ENCODE assay signal across 14 cellular contexts in the genomic region with DNA sequence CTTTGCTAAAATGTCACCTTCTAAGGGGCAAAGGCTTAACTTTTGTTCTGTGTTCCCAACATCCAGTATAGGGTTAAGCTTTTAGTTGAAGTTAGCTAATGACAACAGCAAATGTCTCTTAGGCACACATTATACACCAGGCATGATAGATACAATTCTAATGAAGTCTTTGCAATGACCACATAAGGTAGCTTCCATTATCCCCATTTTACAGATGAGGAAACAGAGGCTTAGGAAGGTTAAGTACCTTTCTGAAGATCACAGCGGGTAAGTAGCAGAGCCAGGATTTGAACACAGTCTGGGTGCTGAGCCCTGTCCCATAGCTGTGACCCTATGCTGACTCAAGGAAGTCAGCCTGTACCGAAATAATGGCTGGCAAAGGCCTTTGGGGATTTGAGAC. TPM values are rescaled to one million over a fixed set of nuclear protein-coding genes. Genes with fewer than 3 reads are reported as not detected.
DNase-seq lines count a peak whose midpoint lies in the region; ATAC-seq, FAIRE-seq and TF ChIP-seq lines count a peak whose summit lies in the region.
"Had no signal": no experiment of that assay in that cellular context is flagged by ENCODE, and none has a peak within 500 bp of the region (broad histone marks: within the 10 kb centered on the region; RNA-seq: fewer than 3 reads in every experiment).

No MANE protein-coding gene starts in this region.

- H3K4me3 ChIP-seq in OCI-LY7 (ENCODE audit: low read depth, low read length, poor library complexity, severe bottlenecking), result peak overlapping the region; percentile 92
- no peak overlapping the region for H3K4me3 ChIP-seq in small intestine (ENCODE audit: low read depth in 1 of 2, low read length in 2 of 2)
- H3K4me3 ChIP-seq: lung had no signal

- DNase-seq in activated CD4-positive, alpha-beta T cell treated with anti-CD3 and anti-CD28 coated beads, Interleukin-2, amount 10 ng/mL, durations not matched to agents 7 days and 5 days, result no peak
- DNase-seq in activated CD4-positive, alpha-beta T cell treated with anti-CD3 and anti-CD28 coated beads for 48 hours, result no peak
- DNase-seq in OCI-LY7 (ENCODE audit: low spot score), result no peak
- DNase-seq in central memory CD8-positive, alpha-beta T cell (ENCODE audit: low spot score in 2 of 2), result no peak
- no peak for DNase-seq in osteocyte (ENCODE audit: extremely low spot score, unreplicated experiment)
- DNase-seq in small intestine, result no peak
- DNase-seq: activated CD4-positive, alpha-beta T cell treated with anti-CD3 and anti-CD28 coated beads, Interleukin-2, amount 50 U/mL, for 1 hour; anterior cingulate cortex; hypothalamus; NCI-H524 had no signal

- intact Hi-C loops in OCI-LY7 (cut with micrococcal nuclease; ENCODE audit: unreplicated experiment), result no loop called here

- TF ChIP-seq CTCF in OCI-LY7 (conservative IDR thresholded peaks at IDR 0.05; ENCODE audit: low read length) (no peak), osteocyte (IDR thresholded peaks at IDR 0.05) (no peak)

- BruUV-seq in OCI-LY7 (replicated peaks; lab: Mats Ljungman, UMichigan), result no TSS peak

- no peaks in the 10 kb centered on the region for H3K27me3 Mint-ChIP-seq in activated CD4-positive, alpha-beta T cell treated with anti-CD3 and anti-CD28 coated beads, Interleukin-2, amount 10 ng/mL, durations not matched to agents 7 days and 5 days
- H3K27me3 Mint-ChIP-seq in central memory CD8-positive, alpha-beta T cell, result no peaks in the 10 kb centered on the region
- no peaks in the 10 kb centered on the region for H3K27me3 Mint-ChIP-seq in osteocyte (ENCODE audit: unreplicated experiment)

- H4K20me1 ChIP-seq in OCI-LY7 (ENCODE audit: insufficient read depth, low read length), result peaks cover 22% of the 10 kb centered on the region; the same call in 1 of the 2 replicates

- no peak overlapping the region for H3K27ac ChIP-seq in OCI-LY7 (ENCODE audit: low read depth, low read length, poor library complexity, severe bottlenecking)
- no peak overlapping the region for H3K27ac ChIP-seq in small intestine (ENCODE audit: low read depth in 1 of 2, low read length in 1 of 2)
- H3K27ac ChIP-seq: right atrium auricular region had no signal

- peak overlapping the region; percentile 95 for H3K4me2 ChIP-seq in OCI-LY7 (ENCODE audit: low read length)

- no peak for FAIRE-seq in small intestine (lab: Jason Lieb, UNC)

- WGBS in small intestine, 3 donors, result 93 to 98% (median 96%) methylated on average over 2 of the region's 2 CpGs

- H3K9me3 Mint-ChIP-seq in activated CD4-positive, alpha-beta T cell treated with anti-CD3 and anti-CD28 coated beads, Interleukin-2, amount 10 ng/mL, durations not matched to agents 7 days and 5 days, result no peaks in the 10 kb centered on the region
- no peaks in the 10 kb centered on the region for H3K9me3 Mint-ChIP-seq in central memory CD8-positive, alpha-beta T cell
- no peaks in the 10 kb centered on the region for H3K9me3 Mint-ChIP-seq in osteocyte (ENCODE audit: unreplicated experiment)

- CTCF ChIA-PET in activated CD4-positive, alpha-beta T cell treated with anti-CD3 and anti-CD28 coated beads, Interleukin-2, amount 10 ng/mL, durations not matched to agents 7 days and 5 days (lab: Charles Lee), result interaction anchor here (1.0 to 4.0 kb wide), 3 partner anchors 9 to 23 kb away, joined by 3 to 18 read pairs (median 4); no protein-coding TSS in a partner anchor
- CTCF ChIA-PET in OCI-LY7 (lab: Charles Lee; ENCODE audit: unreplicated experiment), result interaction anchor here (0.9 kb wide), 1 partner anchor 18 kb away, joined by 6 read pairs; no protein-coding TSS in a partner anchor

- H3K36me3 Mint-ChIP-seq in activated CD4-positive, alpha-beta T cell treated with anti-CD3 and anti-CD28 coated beads, Interleukin-2, amount 10 ng/mL, durations not matched to agents 7 days and 5 days (ENCODE audit: low read depth), result peaks cover 37% of the 10 kb centered on the region
- H3K36me3 Mint-ChIP-seq in central memory CD8-positive, alpha-beta T cell (ENCODE audit: insufficient read depth), result peaks cover 65% of the 10 kb centered on the region
- H3K36me3 Mint-ChIP-seq in osteocyte (ENCODE audit: unreplicated experiment), result peaks cover 26% of the 10 kb centered on the region

- H3K9me2 ChIP-seq in OCI-LY7 (ENCODE audit: insufficient read depth, low read length), result no peaks in the 10 kb centered on the region

- peaks cover 59% of the 10 kb centered on the region for H3K79me2 ChIP-seq in OCI-LY7 (ENCODE audit: insufficient read depth, low read depth, low read length)

- peak overlapping the region; percentile 37 for H3K27ac Mint-ChIP-seq in activated CD4-positive, alpha-beta T cell treated with anti-CD3 and anti-CD28 coated beads, Interleukin-2, amount 10 ng/mL, durations not matched to agents 7 days and 5 days
- peak overlapping the region; percentile 95 for H3K27ac Mint-ChIP-seq in central memory CD8-positive, alpha-beta T cell (ENCODE audit: low read depth)
- peak overlapping the region; percentile 98 for H3K27ac Mint-ChIP-seq in osteocyte (ENCODE audit: unreplicated experiment)

- ATAC-seq in central memory CD8-positive, alpha-beta T cell (replicated peaks; ENCODE audit: extremely low read depth, poor library complexity, severe bottlenecking), result no peak
- ATAC-seq in GM18498 (IDR thresholded peaks at IDR 0.05; ENCODE audit: unreplicated experiment) (no peak), HG03457 (IDR thresholded peaks at IDR 0.05; ENCODE audit: unreplicated experiment) (no peak)

- H2AFZ ChIP-seq in OCI-LY7 (ENCODE audit: low read length), result no peak overlapping the region

- POLR2A ChIA-PET in activated CD4-positive, alpha-beta T cell treated with anti-CD3 and anti-CD28 coated beads, Interleukin-2, amount 10 ng/mL, durations not matched to agents 7 days and 5 days (lab: Charles Lee), result no interaction called here
- POLR2A ChIA-PET in OCI-LY7 (lab: Charles Lee), result no interaction called here

- H3K4me3 Mint-ChIP-seq in activated CD4-positive, alpha-beta T cell treated with anti-CD3 and anti-CD28 coated beads, Interleukin-2, amount 10 ng/mL, durations not matched to agents 7 days and 5 days, result peak overlapping the region; percentile 94
- H3K4me3 Mint-ChIP-seq in central memory CD8-positive, alpha-beta T cell, result peak overlapping the region; percentile 93
- peak overlapping the region; percentile 99 for H3K4me3 Mint-ChIP-seq in osteocyte (ENCODE audit: unreplicated experiment)

- H3K4me1 ChIP-seq in OCI-LY7 (ENCODE audit: insufficient read depth, low read length, poor library complexity, severe bottlenecking) (peaks cover 31% of the 10 kb centered on the region), small intestine (ENCODE audit: control insufficient read depth in 2 of 2, insufficient read depth in 1 of 2, low read depth in 1 of 2, low read length in 1 of 2) (peaks cover 5 to 13% of the 10 kb centered on the region in 2 donors)

- H3K9me3 ChIP-seq in OCI-LY7 (ENCODE audit: low read length) (no peaks in the 10 kb centered on the region), small intestine (ENCODE audit: control insufficient read depth, low read depth) (no peaks in the 10 kb centered on the region)
- H3K9me3 ChIP-seq: right atrium auricular region had no signal

- no peaks in the 10 kb centered on the region for H3K27me3 ChIP-seq in small intestine (ENCODE audit: control insufficient read depth in 2 of 2, insufficient read depth in 2 of 2, low read length in 2 of 2)
- H3K27me3 ChIP-seq: right atrium auricular region had no signal

- peaks cover 39% of the 10 kb centered on the region for H3K4me1 Mint-ChIP-seq in activated CD4-positive, alpha-beta T cell treated with anti-CD3 and anti-CD28 coated beads, Interleukin-2, amount 10 ng/mL, durations not matched to agents 7 days and 5 days
- H3K4me1 Mint-ChIP-seq in central memory CD8-positive, alpha-beta T cell, result peaks cover 55% of the 10 kb centered on the region
- peaks cover 30% of the 10 kb centered on the region for H3K4me1 Mint-ChIP-seq in osteocyte (ENCODE audit: unreplicated experiment)

- H3K36me3 ChIP-seq in OCI-LY7 (ENCODE audit: insufficient read depth, low read length), result peaks cover 56% of the 10 kb centered on the region
- peaks cover 12 to 13% of the 10 kb centered on the region in 2 donors for H3K36me3 ChIP-seq in small intestine (ENCODE audit: control insufficient read depth in 2 of 2, insufficient read depth in 2 of 2, low read length in 2 of 2)

RNA-seq across cellular contexts. Expression of a gene that starts 1.9 kb away (rescaled TPM):
- 100 to 1,000 TPM in 1 of 2 experiments, 10 to 100 TPM in 1; 94.2 to 115 TPM for total RNA-seq in activated CD4-positive, alpha-beta T cell treated with anti-CD3 and anti-CD28 coated beads, Interleukin-2, amount 10 ng/mL, durations not matched to agents 7 days and 5 days
- 104 and 118 TPM in 2 replicates for total RNA-seq in OCI-LY7 (2014; rRNA removed; shearing (Covaris generic))
- total RNA-seq in OCI-LY7 (2022) (100 and 114 TPM in 2 replicates), osteocyte (112 and 131 TPM in 2 replicates)
- 100 to 1,000 TPM; 130 to 166 (median 135) TPM for polyA plus RNA-seq in small intestine

RNA-seq across cellular contexts. Expression of a gene that starts 2.2 kb away (rescaled TPM):
- 10 to 100 TPM; 81.4 to 81.9 TPM for total RNA-seq in activated CD4-positive, alpha-beta T cell treated with anti-CD3 and anti-CD28 coated beads, Interleukin-2, amount 10 ng/mL, durations not matched to agents 7 days and 5 days
- total RNA-seq in OCI-LY7 (2014; rRNA removed; shearing (Covaris generic)), result 33.7 and 50.0 TPM in 2 replicates
- total RNA-seq in OCI-LY7 (2022) (132 and 135 TPM in 2 replicates), osteocyte (107 and 116 TPM in 2 replicates)
- polyA plus RNA-seq in small intestine, result 100 to 1,000 TPM; 108 to 212 (median 113) TPM

RNA-seq across cellular contexts. Expression of a gene that starts 28.0 kb away (rescaled TPM):
- 1 to 10 TPM; 5.7 to 8.6 TPM for total RNA-seq in activated CD4-positive, alpha-beta T cell treated with anti-CD3 and anti-CD28 coated beads, Interleukin-2, amount 10 ng/mL, durations not matched to agents 7 days and 5 days
- total RNA-seq in OCI-LY7 (2014; rRNA removed; shearing (Covaris generic)), result 11.0 and 11.1 TPM in 2 replicates
- total RNA-seq in OCI-LY7 (2022) (7.6 and 11.3 TPM in 2 replicates), osteocyte (5.7 and 10.5 TPM in 2 replicates)
- polyA plus RNA-seq in small intestine, result 1 to 10 TPM; 2.7 to 4.1 (median 3.8) TPM

RNA-seq across cellular contexts. Expression of a gene that starts 28.1 kb away (rescaled TPM):
- total RNA-seq in activated CD4-positive, alpha-beta T cell treated with anti-CD3 and anti-CD28 coated beads, Interleukin-2, amount 10 ng/mL, durations not matched to agents 7 days and 5 days, result 10 to 100 TPM; 58.5 to 61.9 TPM
- total RNA-seq in OCI-LY7 (2014; rRNA removed; shearing (Covaris generic)), result 75.3 and 84.4 TPM in 2 replicates
- total RNA-seq in OCI-LY7 (2022), result 88.6 and 91.9 TPM in 2 replicates
- total RNA-seq in osteocyte, result 32.3 and 37.9 TPM in 2 replicates
- polyA plus RNA-seq in small intestine, result 10 to 100 TPM; 24.4 to 28.3 (median 27.0) TPM

RNA-seq across cellular contexts. Expression of a gene that starts 36.1 kb away (rescaled TPM):
- total RNA-seq in activated CD4-positive, alpha-beta T cell treated with anti-CD3 and anti-CD28 coated beads, Interleukin-2, amount 10 ng/mL, durations not matched to agents 7 days and 5 days, result 100 to 1,000 TPM; 361 to 399 TPM
- total RNA-seq in OCI-LY7 (2014; rRNA removed; shearing (Covaris generic)), result 174 and 191 TPM in 2 replicates
- 168 and 169 TPM in 2 replicates for total RNA-seq in OCI-LY7 (2022)
- 76.1 and 84.9 TPM in 2 replicates for total RNA-seq in osteocyte
- 100 to 1,000 TPM; 316 to 358 (median 316) TPM for polyA plus RNA-seq in small intestine

Comparison
In these comparisons a context has a peak if more than half of its experiments do, and no peak if none do; other contexts are left out.
1. H3K27ac Mint-ChIP-seq: peak in every context shown above with its lines; median percentile 98 in osteocyte; 95 in central memory CD8-positive, alpha-beta T cell; 37 in activated CD4-positive, alpha-beta T cell treated with anti-CD3 and anti-CD28 coated beads, Interleukin-2, amount 10 ng/mL, durations not matched to agents 7 days and 5 days.